In the genomic region with DNA sequence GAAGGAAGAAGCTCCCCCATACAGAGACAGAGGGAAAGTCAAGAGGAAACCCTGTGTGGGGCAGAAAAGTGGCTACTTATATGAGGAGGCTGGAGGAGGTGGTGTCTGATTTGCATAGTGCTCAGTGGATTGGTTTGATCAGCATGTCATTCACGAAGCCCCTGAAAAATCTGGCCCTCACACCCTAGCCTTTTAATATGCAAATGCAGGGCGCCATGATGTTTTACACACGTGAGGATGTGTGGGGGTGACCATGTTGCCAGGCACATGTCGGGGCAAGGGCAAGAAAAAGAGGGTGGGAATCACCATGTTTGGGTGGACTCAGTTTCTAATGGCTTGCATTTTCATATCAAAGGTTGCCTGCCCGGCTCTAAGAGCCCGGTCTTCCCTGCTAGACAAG, we compare ENCODE assay signal across 17 cellular contexts. TPM values are rescaled to one million over a fixed set of nuclear protein-coding genes. Genes with fewer than 3 reads are reported as not detected.
DNase-seq lines count a peak whose midpoint lies in the region; ATAC-seq, FAIRE-seq and TF ChIP-seq lines count a peak whose summit lies in the region.
"Had no signal": no experiment of that assay in that cellular context is flagged by ENCODE, and none has a peak within 500 bp of the region (broad histone marks: within the 10 kb centered on the region; RNA-seq: fewer than 3 reads in every experiment).

No MANE protein-coding gene starts in this region.

- H3K36me3 Mint-ChIP-seq in neural progenitor cell: peaks cover 2% of the 10 kb centered on the region

- no peak for TF ChIP-seq POLR2A in H1 (IDR thresholded peaks at IDR 0.05; ENCODE audit: control extremely low read depth in 1 of 2, low read depth in 2 of 2, low read length in 2 of 2)

- no peak for TF ChIP-seq EP300 in H1 (IDR thresholded peaks at IDR 0.05; ENCODE audit: borderline replicate concordance in 1 of 2, low read depth in 2 of 2, low read length in 2 of 2)

- H4K20me1 ChIP-seq in H1 (replicated peaks in 1 of 2; ENCODE audit: control insufficient read depth in 1 of 2, insufficient read depth in 2 of 2, low read length in 2 of 2): no peaks in the 10 kb centered on the region
- H4K20me1 ChIP-seq in neural progenitor cell (ENCODE audit: low read depth): no peaks in the 10 kb centered on the region
- H4K20me1 ChIP-seq: BLaER1 had no signal

- DNase-seq in NCI-H82 (lab: John Stamatoyannopoulos, UW) (peak; percentile 10), NCI-H82 treated with DMSO at 0.1 percent for 48 hours (lab: John Stamatoyannopoulos, UW; ENCODE audit: unreplicated experiment) (no peak), H1 (ENCODE audit: low read depth in 1 of 2, low spot score in 2 of 2) (peak in 1 of 2 experiments; percentile 54), neural progenitor cell (ENCODE audit: low spot score) (no peak), putamen (ENCODE audit: low spot score) (no peak), GM19240 (ENCODE audit: insufficient read length, low spot score) (no peak)
- DNase-seq: AML-193; Caco-2; CD8-positive, alpha-beta memory T cell; DND-41; GF-D8; IMR-90; KG1 had no signal

- no peak overlapping the region for H2BK5ac ChIP-seq in H1 (ENCODE audit: low read depth, low read length)

- no peak overlapping the region for H2BK12ac ChIP-seq in H1 (ENCODE audit: low read depth, low read length)

- no peak overlapping the region for H3K23ac ChIP-seq in H1 (ENCODE audit: insufficient read length)

- H3K36me3 ChIP-seq in H1 (ENCODE audit: control insufficient read depth in 2 of 4, insufficient read depth in 4 of 4, low read length in 3 of 4) (no peaks in the 10 kb centered on the region), neural progenitor cell (no peaks in the 10 kb centered on the region)

- H3K27me3 Mint-ChIP-seq in neural progenitor cell (ENCODE audit: insufficient read depth, low read depth): no peaks in the 10 kb centered on the region

- H2AK5ac ChIP-seq in H1 (ENCODE audit: low read depth, low read length): no peak overlapping the region

- H3K4ac ChIP-seq in H1 (replicated peaks; ENCODE audit: insufficient read length, low read depth, low read length): no peak overlapping the region

- H2AFZ ChIP-seq in H1 (ENCODE audit: low read length) (no peak overlapping the region), neural progenitor cell (replicated peaks) (peak overlapping the region; percentile 26)

- no peak for ATAC-seq in GM18868 (IDR thresholded peaks at IDR 0.05; ENCODE audit: unreplicated experiment)
- ATAC-seq: HCT116 had no signal

- H3K9ac ChIP-seq in H1 (replicated peaks in 1 of 4; ENCODE audit: extremely low read depth in 1 of 4, low read depth in 3 of 4, low read length in 3 of 4) (no peak overlapping the region), neural progenitor cell (no peak overlapping the region)
- H3K9ac ChIP-seq: BLaER1 had no signal

- no peak overlapping the region for H3K27ac Mint-ChIP-seq in neural progenitor cell

- no peak overlapping the region for H3K56ac ChIP-seq in H1 (replicated peaks; ENCODE audit: insufficient read length, low read depth, low read length)

- H4K5ac ChIP-seq in H1 (ENCODE audit: insufficient read length, low read depth, low read length): no peak overlapping the region

- H3K4me3 ChIP-seq in H1 (ENCODE audit: extremely low read depth in 1 of 4, insufficient read depth in 2 of 4, low read depth in 3 of 4, low read length in 4 of 4) (no peak overlapping the region), neural progenitor cell (no peak overlapping the region)
- H3K4me3 ChIP-seq: BLaER1 had no signal

- H3K4me1 Mint-ChIP-seq in neural progenitor cell: no peaks in the 10 kb centered on the region
- H3K4me1 Mint-ChIP-seq: CD8-positive, alpha-beta memory T cell had no signal

- H2BK20ac ChIP-seq in H1 (ENCODE audit: low read length): no peak overlapping the region; the same call in 1 of the 2 replicates

- TF ChIP-seq CTCF in H1 (IDR thresholded peaks at IDR 0.05; ENCODE audit: control extremely low read depth in 1 of 3, insufficient read depth in 1 of 3, low read depth in 1 of 3, low read length in 3 of 3): no peak
- TF ChIP-seq CTCF in neural progenitor cell (IDR thresholded peaks at IDR 0.05): no peak

- H3K23me2 ChIP-seq in H1 (ENCODE audit: low read depth, low read length): no peaks in the 10 kb centered on the region

- H2BK15ac ChIP-seq in H1 (ENCODE audit: low read length): no peak overlapping the region

- no peak overlapping the region for H3K4me3 Mint-ChIP-seq in neural progenitor cell
- H3K4me3 Mint-ChIP-seq: CD8-positive, alpha-beta memory T cell had no signal

- POLR2A ChIA-PET in H1 (lab: Charles Lee; ENCODE audit: partially characterized antibody): interaction anchor here (0.6 to 3.5 kb wide), 3 partner anchors 8 to 92 kb away, joined by 3 to 15 read pairs (median 4); a partner anchor contains a TSS

- H3K79me1 ChIP-seq in H1 (ENCODE audit: low read depth, low read length): no peaks in the 10 kb centered on the region

- no peak overlapping the region for H4K91ac ChIP-seq in H1 (replicated peaks; ENCODE audit: insufficient read length, low read length)

- peak; percentile 91 for FAIRE-seq in H1 (lab: Jason Lieb, UNC)

- H3K18ac ChIP-seq in H1 (ENCODE audit: extremely low read depth, low read length): no peak overlapping the region; the same call in 1 of the 2 replicates

- 46% methylated on average over 6 of the region's 6 CpGs; no CpG with 5 or more reads in 1 of the 2 experiments for WGBS in H1 (ENCODE audit: extremely low coverage in 1 of 2, insufficient coverage in 1 of 2, insufficient read length in 1 of 2, insufficient replicate concordance in 2 of 2, low coverage in 1 of 2, low lambda C conversion rate in 2 of 2, missing lambda C conversion rate in 1 of 2), 2 experiments

- H2BK120ac ChIP-seq in H1 (replicated peaks; ENCODE audit: low read depth, low read length): no peak overlapping the region

- CTCF ChIA-PET in H1 (lab: Charles Lee; ENCODE audit: partially characterized antibody): interaction anchor here (0.7 to 4.3 kb wide), 4 partner anchors 9 to 58 kb away, joined by 3 to 12 read pairs (median 4); no protein-coding TSS in a partner anchor

- peaks cover 14% of the 10 kb centered on the region for H3K9me3 Mint-ChIP-seq in neural progenitor cell

- no peaks in the 10 kb centered on the region for H3K27me3 ChIP-seq in H1 (replicated peaks in 1 of 4; ENCODE audit: control insufficient read depth in 3 of 4, extremely low read depth in 1 of 4, insufficient read depth in 3 of 4, low read length in 3 of 4)
- H3K27me3 ChIP-seq in neural progenitor cell: no peaks in the 10 kb centered on the region
- H3K27me3 ChIP-seq: BLaER1 had no signal

- no peaks in the 10 kb centered on the region for H3K79me2 ChIP-seq in H1 (ENCODE audit: control insufficient read depth in 1 of 2, insufficient read depth in 2 of 2, low read length in 2 of 2)
- no peaks in the 10 kb centered on the region for H3K79me2 ChIP-seq in neural progenitor cell (ENCODE audit: low read depth)

- H3F3A ChIP-seq in neural progenitor cell (ENCODE audit: low read depth): no peaks in the 10 kb centered on the region

- H3K14ac ChIP-seq in H1 (ENCODE audit: insufficient read length): no peak overlapping the region

- H3K4me2 ChIP-seq in H1 (ENCODE audit: insufficient read depth in 1 of 2, low read depth in 2 of 2, low read length in 2 of 2): no peak overlapping the region
- H3K4me2 ChIP-seq in neural progenitor cell: no peak overlapping the region
- H3K4me2 ChIP-seq: BLaER1 had no signal

- no peak for TF ChIP-seq RAD21 in H1 (IDR thresholded peaks at IDR 0.05 in 1 of 2, conservative IDR thresholded peaks at IDR 0.05 in 1 of 2; ENCODE audit: low read depth in 2 of 2, low read length in 2 of 2)

- H3K4me1 ChIP-seq in H1 (replicated peaks in 1 of 4; ENCODE audit: control insufficient read depth in 3 of 4, insufficient read depth in 4 of 4, low read length in 3 of 4) (no peaks in the 10 kb centered on the region; a peak in 1 of 7 replicates), neural progenitor cell (no peaks in the 10 kb centered on the region)
- H3K4me1 ChIP-seq: BLaER1, Caco-2 had no signal

- no peak overlapping the region for H4K8ac ChIP-seq in H1 (ENCODE audit: extremely low read depth, insufficient read depth, low read length)

- H3K9me3 ChIP-seq in H1 (ENCODE audit: insufficient read depth in 2 of 2, low read depth in 1 of 2, low read length in 1 of 2) (no peaks in the 10 kb centered on the region), neural progenitor cell (ENCODE audit: low read depth) (no peaks in the 10 kb centered on the region)

- H3K27ac ChIP-seq in H1 (ENCODE audit: low read depth, low read length) (no peak overlapping the region), neural progenitor cell (no peak overlapping the region)
- H3K27ac ChIP-seq: 22Rv1, BLaER1 had no signal

TF ChIP-seq in H1, 55 proteins besides CTCF, POLR2A, EP300 and RAD21 (continues in another document):
- TF ChIP-seq, protein P1, sequence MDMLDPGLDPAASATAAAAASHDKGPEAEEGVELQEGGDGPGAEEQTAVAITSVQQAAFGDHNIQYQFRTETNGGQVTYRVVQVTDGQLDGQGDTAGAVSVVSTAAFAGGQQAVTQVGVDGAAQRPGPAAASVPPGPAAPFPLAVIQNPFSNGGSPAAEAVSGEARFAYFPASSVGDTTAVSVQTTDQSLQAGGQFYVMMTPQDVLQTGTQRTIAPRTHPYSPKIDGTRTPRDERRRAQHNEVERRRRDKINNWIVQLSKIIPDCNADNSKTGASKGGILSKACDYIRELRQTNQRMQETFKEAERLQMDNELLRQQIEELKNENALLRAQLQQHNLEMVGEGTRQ (IDR thresholded peaks at IDR 0.05; ENCODE audit: low read length): peak; percentile 58; the same call in 1 of the 2 replicates
- TF ChIP-seq SP4 (IDR thresholded peaks at IDR 0.05; ENCODE audit: low read length) (no peak), SP2 (IDR thresholded peaks at IDR 0.05; ENCODE audit: low read length) (no peak), SIN3A (conservative IDR thresholded peaks at IDR 0.05 in 1 of 2, IDR thresholded peaks at IDR 0.05 in 1 of 2; ENCODE audit: low read depth in 1 of 2, low read length in 2 of 2) (no peak), BCL11A (IDR thresholded peaks at IDR 0.05; ENCODE audit: low read depth in 2 of 2, low read length in 2 of 2) (no peak), SP1 (IDR thresholded peaks at IDR 0.05; ENCODE audit: low read depth, low read length) (peak; percentile 46; the same call in 1 of the 2 replicates), TCF12 (IDR thresholded peaks at IDR 0.05; ENCODE audit: low read depth, low read length) (no peak), GABPA (IDR thresholded peaks at IDR 0.05; ENCODE audit: borderline replicate concordance, insufficient read depth, low read length) (no peak)

RNA-seq across cellular contexts. Expression of a gene that starts 15.1 kb away (rescaled TPM):
- total RNA-seq in H1 (2021; fragmentation: NEBNext Ultra II Directional; extraction: Animal tissue kit (Norgen Biotek cat#: 25700)): 120 and 127 TPM in 2 replicates
- polyA plus RNA-seq in H1 (2011; rRNA removed): 56.8 and 70.6 TPM in 2 replicates
- 89.5 TPM for polyA plus RNA-seq in H1 (2011; cell fraction: cytosol; rRNA removed)
- 112 TPM for polyA plus RNA-seq in H1 (2011; cell fraction: nucleus; rRNA removed)
- 82.0 to 110 TPM (median 92.9 TPM) in 4 replicates for polyA plus RNA-seq in H1 (2012, experiment 1 of 2)
- 9.3 TPM for polyA plus RNA-seq in H1 (2012, experiment 2 of 2)
- polyA plus RNA-seq in H1 (2013, experiment 1 of 2): 62.9 TPM
- 66.1 TPM for polyA plus RNA-seq in H1 (2013, experiment 2 of 2)
- polyA minus RNA-seq in H1 (2011; rRNA and poly(A)+ RNA removed): 256 and 340 TPM in 2 replicates
- 47.9 TPM for polyA minus RNA-seq in H1 (2011; cell fraction: cytosol; rRNA and poly(A)+ RNA removed)
- 122 TPM for polyA minus RNA-seq in H1 (2011; cell fraction: nucleus; rRNA and poly(A)+ RNA removed)
- total RNA-seq in neural progenitor cell (ENCODE audit: low replicate concordance): 92.0 and 99.8 TPM in 2 replicates
